ENCODE assay signal across 28 cellular contexts in genomic region chr2:37060446-37060845, GRCh38.
"Had no signal": no experiment of that assay in that cellular context is flagged by ENCODE, and none has a peak within 500 bp of the region (broad histone marks: within the 10 kb centered on the region; RNA-seq: fewer than 3 reads in every experiment).

No MANE protein-coding gene starts in this region.

- DNase-seq: activated CD4-positive, alpha-beta memory T cell treated with anti-CD3 and anti-CD28 coated beads for 36 hours; activated CD4-positive, alpha-beta T cell treated with anti-CD3 and anti-CD28 coated beads for 36 hours; activated CD4-positive, alpha-beta T cell treated with anti-CD3 and anti-CD28 coated beads, Interleukin-2, amount 10 ng/mL, durations not matched to agents 24 days and 14 days; activated CD4-positive, CD25-positive, alpha-beta regulatory T cell; activated CD4-positive, CD25-positive, alpha-beta regulatory T cell treated with anti-CD3 and anti-CD28 coated beads, Interleukin-2, amount 50 U/mL, for 72 hours; activated CD8-positive, alpha-beta memory T cell treated with anti-CD3 and anti-CD28 coated beads, Interleukin-2, amount 50 U/mL, for 48 hours; activated effector memory CD4-positive, alpha-beta T cell treated with anti-CD3 and anti-CD28 coated beads, Interleukin-2, amount 50 U/mL, for 16 hours; activated naive CD4-positive, alpha-beta T cell treated with anti-CD3 and anti-CD28 coated beads for 36 hours; activated naive CD8-positive, alpha-beta T cell treated with anti-CD3 and anti-CD28 coated beads for 36 hours; activated naive CD8-positive, alpha-beta T cell treated with anti-CD3 and anti-CD28 coated beads, Interleukin-2, amount 50 U/mL, for 24 hours; activated T-cell treated with anti-CD3 and anti-CD28 coated beads for 4 hours; activated T-cell treated with anti-CD3 and anti-CD28 coated beads, Interleukin-2, amount 50 U/mL, for 48 hours; adrenal gland; amygdala; aorta; body of pancreas; caudate nucleus; cortex of kidney; dermis blood vessel endothelial cell; effector CD4-positive, alpha-beta T cell; effector memory CD8-positive, alpha-beta T cell; esophagus squamous epithelium; foreskin melanocyte; head of caudate nucleus; T-helper 2 cell had no signal

- H3K9me3 Mint-ChIP-seq: activated CD4-positive, alpha-beta memory T cell treated with anti-CD3 and anti-CD28 coated beads for 36 hours; activated CD4-positive, alpha-beta T cell treated with anti-CD3 and anti-CD28 coated beads, Interleukin-2, amount 10 ng/mL, durations not matched to agents 24 days and 14 days; activated naive CD4-positive, alpha-beta T cell treated with anti-CD3 and anti-CD28 coated beads for 36 hours; activated naive CD4-positive, alpha-beta T cell treated with anti-CD3 and anti-CD28 coated beads, Interleukin-2, amount 50 U/mL, for 24 hours; activated naive CD8-positive, alpha-beta T cell treated with anti-CD3 and anti-CD28 coated beads for 36 hours; activated naive CD8-positive, alpha-beta T cell treated with anti-CD3 and anti-CD28 coated beads, Interleukin-2, amount 50 U/mL, for 24 hours; activated T-helper 1 cell treated with anti-CD3 and anti-CD28 coated beads, Interleukin-12 subunit alpha, Interleukin-12 subunit beta, Interleukin-2, Interleukin-4 antibody, amounts not matched to agents 30 ng/mL and 10 ng/mL and 1 ng/mL, durations not matched to agents 14 hours and 24 hours and 36 hours; activated T-helper 2 cell treated with anti-CD3 and anti-CD28 coated beads, Interferon-gamma antibody, Interleukin-2, Interleukin-4, amounts not matched to agents 10 μg/mL and 5 μg/mL and 100 μg/mL, durations not matched to agents 14 hours and 24 hours and 36 hours; effector memory CD8-positive, alpha-beta T cell had no signal

- H3K27me3 Mint-ChIP-seq: activated CD4-positive, alpha-beta memory T cell treated with anti-CD3 and anti-CD28 coated beads for 36 hours; activated CD4-positive, alpha-beta T cell treated with anti-CD3 and anti-CD28 coated beads for 36 hours; activated CD4-positive, alpha-beta T cell treated with anti-CD3 and anti-CD28 coated beads, Interleukin-2, amount 10 ng/mL, durations not matched to agents 24 days and 14 days; activated naive CD4-positive, alpha-beta T cell treated with anti-CD3 and anti-CD28 coated beads, Interleukin-2, amount 50 U/mL, for 24 hours; activated naive CD8-positive, alpha-beta T cell treated with anti-CD3 and anti-CD28 coated beads for 36 hours; activated naive CD8-positive, alpha-beta T cell treated with anti-CD3 and anti-CD28 coated beads, Interleukin-2, amount 50 U/mL, for 24 hours; effector memory CD8-positive, alpha-beta T cell had no signal

- H3K27ac Mint-ChIP-seq: activated CD4-positive, alpha-beta memory T cell treated with anti-CD3 and anti-CD28 coated beads for 36 hours; activated CD4-positive, alpha-beta T cell treated with anti-CD3 and anti-CD28 coated beads for 36 hours; activated CD4-positive, alpha-beta T cell treated with anti-CD3 and anti-CD28 coated beads, Interleukin-2, amount 10 ng/mL, durations not matched to agents 24 days and 14 days; activated naive CD4-positive, alpha-beta T cell treated with anti-CD3 and anti-CD28 coated beads for 36 hours; activated naive CD4-positive, alpha-beta T cell treated with anti-CD3 and anti-CD28 coated beads, Interleukin-2, amount 50 U/mL, for 24 hours; activated naive CD8-positive, alpha-beta T cell treated with anti-CD3 and anti-CD28 coated beads for 36 hours; activated naive CD8-positive, alpha-beta T cell treated with anti-CD3 and anti-CD28 coated beads, Interleukin-2, amount 50 U/mL, for 24 hours; activated T-helper 1 cell treated with anti-CD3 and anti-CD28 coated beads, Interleukin-12 subunit alpha, Interleukin-12 subunit beta, Interleukin-2, Interleukin-4 antibody, amounts not matched to agents 30 ng/mL and 10 ng/mL and 1 ng/mL, durations not matched to agents 14 hours and 24 hours and 36 hours; activated T-helper 2 cell treated with anti-CD3 and anti-CD28 coated beads, Interferon-gamma antibody, Interleukin-2, Interleukin-4, amounts not matched to agents 10 μg/mL and 5 μg/mL and 100 μg/mL, durations not matched to agents 14 hours and 24 hours and 36 hours; effector memory CD8-positive, alpha-beta T cell had no signal

- H3K4me3 Mint-ChIP-seq: activated CD4-positive, alpha-beta memory T cell treated with anti-CD3 and anti-CD28 coated beads for 36 hours; activated CD4-positive, alpha-beta T cell treated with anti-CD3 and anti-CD28 coated beads for 36 hours; activated CD4-positive, alpha-beta T cell treated with anti-CD3 and anti-CD28 coated beads, Interleukin-2, amount 10 ng/mL, durations not matched to agents 24 days and 14 days; activated naive CD4-positive, alpha-beta T cell treated with anti-CD3 and anti-CD28 coated beads for 36 hours; activated naive CD4-positive, alpha-beta T cell treated with anti-CD3 and anti-CD28 coated beads, Interleukin-2, amount 50 U/mL, for 24 hours; activated naive CD8-positive, alpha-beta T cell treated with anti-CD3 and anti-CD28 coated beads for 36 hours; activated naive CD8-positive, alpha-beta T cell treated with anti-CD3 and anti-CD28 coated beads, Interleukin-2, amount 50 U/mL, for 24 hours; activated T-helper 1 cell treated with anti-CD3 and anti-CD28 coated beads, Interleukin-12 subunit alpha, Interleukin-12 subunit beta, Interleukin-2, Interleukin-4 antibody, amounts not matched to agents 30 ng/mL and 10 ng/mL and 1 ng/mL, durations not matched to agents 14 hours and 24 hours and 36 hours; effector memory CD8-positive, alpha-beta T cell had no signal

- H3K4me1 Mint-ChIP-seq: activated naive CD4-positive, alpha-beta T cell treated with anti-CD3 and anti-CD28 coated beads, Interleukin-2, amount 50 U/mL, for 24 hours; activated naive CD8-positive, alpha-beta T cell treated with anti-CD3 and anti-CD28 coated beads, Interleukin-2, amount 50 U/mL, for 24 hours had no signal
